ENCODE assay signal across 8 cellular contexts in the genomic region with DNA sequence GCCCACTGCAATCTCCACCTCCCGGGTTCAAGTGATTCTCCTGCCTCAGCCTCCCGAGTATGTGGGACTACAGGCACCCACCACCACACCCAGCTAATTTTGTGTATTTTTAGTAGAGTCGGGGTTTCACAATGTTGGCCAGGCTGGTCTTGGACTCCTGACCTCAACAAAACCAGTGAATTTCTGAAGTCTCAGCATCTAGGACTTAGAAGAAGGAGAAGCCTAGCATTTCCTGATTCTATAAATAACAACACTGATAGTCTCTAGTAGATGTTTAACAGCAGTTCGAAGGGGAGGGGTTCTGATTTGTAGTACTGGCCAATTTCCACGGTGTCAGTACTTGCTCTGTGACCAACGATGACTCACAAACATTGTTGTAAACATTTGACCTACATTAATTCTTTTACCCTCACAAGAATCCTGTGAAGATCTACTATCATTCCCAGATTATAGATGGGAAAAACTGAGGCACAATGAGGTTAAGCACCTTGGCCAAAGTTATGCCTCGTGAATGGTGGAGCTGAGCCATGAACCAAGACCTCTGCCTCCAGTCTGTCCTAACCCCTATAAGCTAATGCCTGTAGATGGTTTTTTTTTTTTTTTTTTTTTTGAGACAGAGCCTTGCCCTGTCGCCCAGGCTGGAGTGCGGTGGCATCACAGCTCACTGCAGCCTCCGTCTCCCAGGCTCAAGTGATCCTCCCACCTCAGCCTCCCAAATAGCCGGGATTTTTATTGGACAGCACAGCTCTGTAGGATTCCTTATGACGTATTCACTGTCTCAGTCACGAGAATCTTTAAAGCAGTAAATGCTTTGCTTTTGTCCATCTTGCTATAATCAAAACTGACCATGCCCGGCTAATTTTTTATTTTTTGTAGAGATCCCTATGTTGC. TPM values are rescaled to one million over a fixed set of nuclear protein-coding genes. Genes with fewer than 3 reads are reported as not detected.
A peak's percentile ranks its signal among the peaks of the same experiment; 100 is the strongest.
DNase-seq lines count a peak whose midpoint lies in the region; ATAC-seq, FAIRE-seq and TF ChIP-seq lines count a peak whose summit lies in the region.

No MANE protein-coding gene starts in this region.

- CTCF ChIA-PET in K562 (lab: Yijun Ruan, JAX; ENCODE audit: low intra/inter-chr PET ratio) (no interaction called here), HepG2 (lab: Yijun Ruan, JAX; ENCODE audit: low intra/inter-chr PET ratio, low total read pairs) (no interaction called here)

- POLR2A ChIA-PET in K562 (lab: Yijun Ruan, JAX) (interaction anchor here (0.6 to 1.6 kb wide), 4 partner anchors 9 to 342 kb away, joined by 3 to 5 read pairs (median 4); no protein-coding TSS in a partner anchor), HepG2 (lab: Yijun Ruan, JAX) (no interaction called here)

- no peak overlapping the region for H3K27ac ChIP-seq in K562 (ENCODE audit: extremely low read depth, low read depth, low read length)
- no peak overlapping the region for H3K27ac ChIP-seq in HepG2 (ENCODE audit: extremely low read length, insufficient read depth, low read length)

- BruUV-seq in K562 (replicated peaks; lab: Mats Ljungman, UMichigan), result no TSS peak
- no TSS peak for BruUV-seq in HepG2 (replicated peaks; lab: Mats Ljungman, UMichigan)

- intact Hi-C loops in K562 (cut with micrococcal nuclease), result loop anchor here (5.0 to 10.0 kb wide), 2 partner anchors 153 to 210 kb away; no protein-coding TSS in a partner anchor
- intact Hi-C loops in HepG2 (cut with micrococcal nuclease; ENCODE audit: unreplicated experiment), result loop anchor here (10.0 kb wide), 1 partner anchor 100 kb away; no protein-coding TSS in a partner anchor

- no peaks in the 10 kb centered on the region for H4K20me1 ChIP-seq in K562 (replicated peaks; ENCODE audit: control insufficient read depth, insufficient read depth, low read length)
- no peaks in the 10 kb centered on the region for H4K20me1 ChIP-seq in HepG2 (ENCODE audit: insufficient read depth, low read length)

- no peaks in the 10 kb centered on the region for H3K27me3 ChIP-seq in MG63
- H3K27me3 ChIP-seq in K562 (ENCODE audit: control insufficient read depth in 2 of 2, insufficient read depth in 2 of 2, low read length in 2 of 2), result no peaks in the 10 kb centered on the region
- H3K27me3 ChIP-seq in HepG2 (ENCODE audit: control insufficient read depth in 1 of 2, insufficient read depth in 2 of 2, low read length in 2 of 2), result no peaks in the 10 kb centered on the region

- TF ChIP-seq RAD21 in K562 (CRISPR knock-in tag; conservative IDR thresholded peaks at IDR 0.05 in 1 of 2, IDR thresholded peaks at IDR 0.05 in 1 of 2) (no peak), HepG2 (CRISPR knock-in tag; IDR thresholded peaks at IDR 0.05) (no peak)

- H3K4me1 ChIP-seq in K562 (replicated peaks in 1 of 2; ENCODE audit: control insufficient read depth in 2 of 2, insufficient read depth in 2 of 2, low read length in 2 of 2), result peaks cover 11 to 13% of the 10 kb centered on the region in 2 experiments; a peak in 4 of 5 replicates
- peaks cover 49% of the 10 kb centered on the region for H3K4me1 ChIP-seq in HepG2 (ENCODE audit: insufficient read depth, low read length)

- H3K36me3 ChIP-seq in MG63 (peaks cover 2% of the 10 kb centered on the region; the same call in 1 of the 2 replicates), K562 (ENCODE audit: control insufficient read depth, insufficient read depth, low read length) (peaks cover 10% of the 10 kb centered on the region; the same call in 1 of the 3 replicates), HepG2 (replicated peaks in 1 of 2; ENCODE audit: control insufficient read depth in 1 of 2, insufficient read depth in 2 of 2, low read length in 2 of 2) (peaks cover 0 to 2% of the 10 kb centered on the region in 2 experiments; a peak in 1 of 5 replicates)

- no peak for TF ChIP-seq POLR2A in K562 (conservative IDR thresholded peaks at IDR 0.05)
- TF ChIP-seq POLR2A in HepG2 (IDR thresholded peaks at IDR 0.05; ENCODE audit: insufficient read depth in 1 of 2, low read depth in 2 of 2, low read length in 2 of 2), result no peak
- TF ChIP-seq POLR2A in GM12892 (IDR thresholded peaks at IDR 0.05; ENCODE audit: low read depth, low read length), result no peak

- no peaks in the 10 kb centered on the region for H3K9me3 ChIP-seq in MG63
- no peaks in the 10 kb centered on the region for H3K9me3 ChIP-seq in K562 (replicated peaks; ENCODE audit: control insufficient read depth, insufficient read depth, low read depth, low read length)
- H3K9me3 ChIP-seq in HepG2 (ENCODE audit: low read length), result no peaks in the 10 kb centered on the region

- TF ChIP-seq CTCF in K562 (IDR thresholded peaks at IDR 0.05 in 2 of 3, conservative IDR thresholded peaks at IDR 0.05 in 1 of 3; ENCODE audit: insufficient read depth in 2 of 3, low read depth in 1 of 3, low read length in 3 of 3), result no peak
- no peak for TF ChIP-seq CTCF in HepG2 (CRISPR knock-in tag; IDR thresholded peaks at IDR 0.05)

- H3K4me3 ChIP-seq in MG63, result no peak overlapping the region
- no peak overlapping the region for H3K4me3 ChIP-seq in K562
- no peak overlapping the region for H3K4me3 ChIP-seq in HepG2 (replicated peaks in 1 of 3; ENCODE audit: insufficient read depth in 1 of 3, low read depth in 2 of 3, low read length in 3 of 3)

- 59% methylated on average over 14 of the region's 14 CpGs for WGBS in K562 (ENCODE audit: insufficient coverage, low coverage, missing lambda C conversion rate)
- 62% methylated on average over 14 of the region's 14 CpGs for WGBS in HepG2 (ENCODE audit: low lambda C conversion rate)

- H3K4me2 ChIP-seq in K562 (ENCODE audit: insufficient read depth, low read length), result no peak overlapping the region
- H3K4me2 ChIP-seq in HepG2 (ENCODE audit: low read depth, low read length), result 0 out of 2 replicates have a peak overlapping the region, but pooled peaks have one; percentile 6

- DNase-seq in AML-193 (lab: John Stamatoyannopoulos, UW) (peak; percentile 9 to 21), MG63 (peak; percentile 77), K562 (ENCODE audit: extremely low read depth in 1 of 4, low spot score in 3 of 4) (peak in 3 of 4 experiments; percentile 14 to 33 (median 20)), HepG2 (ENCODE audit: low spot score) (peak; percentile 38), NCI-H187 treated with DMSO at 0.1 percent for 48 hours (lab: John Stamatoyannopoulos, UW) (no peak), GM12892 (ENCODE audit: insufficient read length) (no peak), NCI-H1092 treated with DMSO at 0.1 percent for 48 hours (lab: John Stamatoyannopoulos, UW) (no peak)

- ATAC-seq in K562 (no peak), HepG2 (peak; percentile 28; the same call in 1 of the 3 replicates), GM21528 (IDR thresholded peaks at IDR 0.05; ENCODE audit: low FRiP score, unreplicated experiment) (no peak)

- H3K9ac ChIP-seq in K562 (ENCODE audit: insufficient read depth in 1 of 2, low read depth in 2 of 2, low read length in 2 of 2) (no peak overlapping the region), HepG2 (ENCODE audit: insufficient read depth, low read depth, low read length) (no peak overlapping the region)

- TF ChIP-seq EP300 in K562 (IDR thresholded peaks at IDR 0.05; ENCODE audit: low read length), result no peak
- TF ChIP-seq EP300 in HepG2 (IDR thresholded peaks at IDR 0.05; ENCODE audit: low read depth in 2 of 2, low read length in 2 of 2), result peak in 1 of 2 experiments; percentile 23; a peak in 1 of 4 replicates
- no peak for TF ChIP-seq EP300 in HepG2 (CRISPR knock-in tag; IDR thresholded peaks at IDR 0.05; ENCODE audit: borderline replicate concordance)

- H2AFZ ChIP-seq in K562 (ENCODE audit: low read depth, low read length), result no peak overlapping the region
- no peak overlapping the region for H2AFZ ChIP-seq in HepG2 (ENCODE audit: low read length)

- peaks cover 12% of the 10 kb centered on the region; the same call in 2 of the 3 replicates for H3K79me2 ChIP-seq in K562 (ENCODE audit: control insufficient read depth, insufficient read depth, low read length)
- peaks cover 4% of the 10 kb centered on the region for H3K79me2 ChIP-seq in HepG2 (ENCODE audit: insufficient read depth, low read length)

- H3K9me1 ChIP-seq in K562 (ENCODE audit: control insufficient read depth, insufficient read depth, low read length), result peaks cover 6% of the 10 kb centered on the region

- in situ Hi-C loops in K562 (cut with MboI), result no loop called here
- in situ Hi-C loops in HepG2 (cut with HindIII; ENCODE audit: extremely low pct_ligation_motif_present, low pct_unique_long_range_greater_than_20kb), result no loop called here

- FAIRE-seq in K562 (lab: Jason Lieb, UNC) (no peak), HepG2 (lab: Jason Lieb, UNC) (peak; percentile 54), GM12892 (lab: Jason Lieb, UNC) (no peak)

RNA-seq across cellular contexts. Expression of a gene that starts 5.2 kb away (rescaled TPM):
- total RNA-seq in MG63 (2014; rRNA removed; shearing (Covaris generic); ENCODE audit: low replicate concordance), result 16.5 and 18.7 TPM in 2 replicates
- 40.9 and 60.5 TPM in 2 replicates for total RNA-seq in K562 (2011; cell fraction: chromatin; rRNA removed; ENCODE audit: low replicate concordance)
- total RNA-seq in K562 (2011; cell fraction: nucleolus; rRNA removed), result 47.8 and 47.9 TPM in 2 replicates
- 55.4 and 61.5 TPM in 2 replicates for total RNA-seq in K562 (2011; cell fraction: nucleoplasm; rRNA removed)
- total RNA-seq in K562 (2014; rRNA removed), result 14.3 and 18.9 TPM in 2 replicates
- 7.8 and 9.6 TPM in 2 replicates for total RNA-seq in K562 (2014; rRNA removed; fragmentation: Illumina TruSeq; extraction: Trizol)
- total RNA-seq in K562 (2015; rRNA removed; fragmentation: Illumina TruSeq; extraction: Trizol), result 8.3 and 10.5 TPM in 2 replicates
- 12.8 and 14.2 TPM in 2 replicates for total RNA-seq in K562 (2021)
- polyA plus RNA-seq in K562 (2011; rRNA removed), result 15.4 and 20.8 TPM in 2 replicates
- 21.4 and 26.2 TPM in 2 replicates for polyA plus RNA-seq in K562 (2011; cell fraction: cytosol; rRNA removed)
- polyA plus RNA-seq in K562 (2011; cell fraction: nucleus; rRNA removed), result 26.6 and 29.1 TPM in 2 replicates
- 12.8 and 57.1 TPM in 2 replicates for polyA plus RNA-seq in K562 (2012)
- 11.7 and 13.0 TPM in 2 replicates for polyA plus RNA-seq in K562 (2014; fragmentation: Illumina TruSeq; extraction: Trizol)
- polyA plus RNA-seq in K562 (2014; fragmentation: Nextera tagmentation; extraction: Ambion mirVana), result 1 to 10 TPM; 6.6 to 10.0 TPM
- 21.5 and 23.4 TPM in 2 replicates for polyA plus RNA-seq in K562 (2014; rRNA removed)
- 14.9 and 19.2 TPM in 2 replicates for polyA minus RNA-seq in K562 (2011; rRNA and poly(A)+ RNA removed)
- 5.3 and 9.4 TPM in 2 replicates for polyA minus RNA-seq in K562 (2011; cell fraction: cytosol; rRNA and poly(A)+ RNA removed)
- polyA minus RNA-seq in K562 (2011; cell fraction: nucleus; rRNA and poly(A)+ RNA removed), result 10.4 and 14.0 TPM in 2 replicates
- 9.5 and 13.8 TPM in 2 replicates for total RNA-seq in HepG2 (2016; rRNA removed; fragmentation: Illumina TruSeq; extraction: Trizol)
- total RNA-seq in HepG2 (2016; cell fraction: cytosol; rRNA removed; fragmentation: Illumina TruSeq; extraction: Trizol; ENCODE audit: low read depth), result 10.0 and 12.3 TPM in 2 replicates
- total RNA-seq in HepG2 (2016; cell fraction: insoluble cytoplasmic fraction; rRNA removed; fragmentation: Illumina TruSeq; extraction: Trizol), result 8.9 and 14.2 TPM in 2 replicates
- 9.6 and 14.1 TPM in 2 replicates for total RNA-seq in HepG2 (2016; cell fraction: membrane; rRNA removed; fragmentation: Illumina TruSeq; extraction: Trizol)
- 15.1 and 21.0 TPM in 2 replicates for total RNA-seq in HepG2 (2016; cell fraction: nucleus; rRNA removed; fragmentation: Illumina TruSeq; extraction: Trizol)
- polyA plus RNA-seq in HepG2 (2011; rRNA removed), result 30.8 and 40.8 TPM in 2 replicates
- polyA plus RNA-seq in HepG2 (2011; cell fraction: cytosol; rRNA removed), result 48.0 and 49.3 TPM in 2 replicates
- 46.2 and 52.0 TPM in 2 replicates for polyA plus RNA-seq in HepG2 (2011; cell fraction: nucleus; rRNA removed)
- polyA plus RNA-seq in HepG2 (2012), result 14.9 and 23.1 TPM in 2 replicates
- 11.3 and 12.5 TPM in 2 replicates for polyA plus RNA-seq in HepG2 (2016; cell fraction: cytosol; fragmentation: Illumina TruSeq; extraction: Trizol; ENCODE audit: low read depth)
- polyA plus RNA-seq in HepG2 (2016; cell fraction: insoluble cytoplasmic fraction; fragmentation: Illumina TruSeq; extraction: Trizol; ENCODE audit: low read depth), result 9.2 and 9.3 TPM in 2 replicates
- polyA plus RNA-seq in HepG2 (2016; cell fraction: membrane; fragmentation: Illumina TruSeq; extraction: Trizol; ENCODE audit: low read depth), result 10.7 and 12.6 TPM in 2 replicates
- 24.7 and 29.5 TPM in 2 replicates for polyA plus RNA-seq in HepG2 (2016; cell fraction: nucleus; fragmentation: Illumina TruSeq; extraction: Trizol; ENCODE audit: insufficient read depth, low read depth)
- polyA minus RNA-seq in HepG2 (2011; rRNA and poly(A)+ RNA removed; ENCODE audit: low replicate concordance), result 7.1 and 38.6 TPM in 2 replicates
- 14.3 and 14.6 TPM in 2 replicates for polyA minus RNA-seq in HepG2 (2011; cell fraction: cytosol; rRNA and poly(A)+ RNA removed)
- 19.2 and 26.5 TPM in 2 replicates for polyA minus RNA-seq in HepG2 (2011; cell fraction: nucleus; rRNA and poly(A)+ RNA removed)
- 18.4 TPM for polyA plus RNA-seq in GM12892 (2012; ENCODE audit: missing spikeins)

Comparison
In these comparisons a context has a peak if more than half of its experiments do, and no peak if none do; other contexts are left out.
1. DNase-seq: peak in AML-193 (2 of 2), MG63 (single experiment), K562 (3 of 4) and HepG2 (single experiment); none in NCI-H187 treated with DMSO at 0.1 percent for 48 hours (single experiment), GM12892 (single experiment) and NCI-H1092 treated with DMSO at 0.1 percent for 48 hours (single experiment).